In genomic region chr3:155286745-155287144, GRCh38 we compare ENCODE assay signal across 31 cellular contexts. TPM values are rescaled to one million over a fixed set of nuclear protein-coding genes. Genes with fewer than 3 reads are reported as not detected.
"Had no signal": no experiment of that assay in that cellular context is flagged by ENCODE, and none has a peak within 500 bp of the region (broad histone marks: within the 10 kb centered on the region; RNA-seq: fewer than 3 reads in every experiment).

No MANE protein-coding gene starts in this region.

- H3K27ac ChIP-seq: ascending aorta, hepatocyte, left lung, right atrium auricular region, thyroid gland, upper lobe of right lung, VCaP had no signal

- ATAC-seq: activated CD4-positive, CD25-positive, alpha-beta regulatory T cell treated with anti-CD3 and anti-CD28 coated beads, Interleukin-2, amount 50 U/mL, for 24 hours; activated CD8-positive, alpha-beta memory T cell treated with anti-CD3 and anti-CD28 coated beads, Interleukin-2, amount 10 ng/mL, durations not matched to agents 7 days and 5 days; activated CD8-positive, alpha-beta T cell treated with anti-CD3 and anti-CD28 coated beads for 36 hours; activated naive CD8-positive, alpha-beta T cell treated with anti-CD3 and anti-CD28 coated beads, Interleukin-2, amount 50 U/mL, for 24 hours; left lung; naive thymus-derived CD8-positive, alpha-beta T cell; upper lobe of right lung had no signal

- H3K9me3 ChIP-seq: ascending aorta, left lung, right atrium auricular region, thyroid gland, upper lobe of right lung had no signal

- DNase-seq: activated CD4-positive, alpha-beta T cell treated with anti-CD3 and anti-CD28 coated beads, Interleukin-2, amount 10 ng/mL, durations not matched to agents 24 days and 14 days; activated CD8-positive, alpha-beta memory T cell treated with anti-CD3 and anti-CD28 coated beads, Interleukin-2, amount 10 ng/mL, durations not matched to agents 7 days and 5 days; activated CD8-positive, alpha-beta T cell treated with anti-CD3 and anti-CD28 coated beads for 36 hours; activated gamma-delta T cell; activated naive CD4-positive, alpha-beta T cell treated with anti-CD3 and anti-CD28 coated beads, Interleukin-2, amount 50 U/mL, for 16 hours; activated naive CD8-positive, alpha-beta T cell treated with anti-CD3 and anti-CD28 coated beads, Interleukin-2, amount 50 U/mL, for 24 hours; cerebellar nuclear complex; cortex of kidney; foreskin melanocyte; glutamatergic neuron; immature natural killer cell; kidney glomerular epithelial cell; left lung; naive thymus-derived CD8-positive, alpha-beta T cell; stimulated activated CD4-positive, alpha-beta T cell treated with anti-CD3 and anti-CD28 coated beads, Interleukin-1b, Interleukin-23, amount 100 ng/mL, for 48 hours; substantia nigra; thyroid gland; upper lobe of right lung had no signal

- H3K4me2 ChIP-seq: hepatocyte had no signal

- H3K79me2 ChIP-seq: hepatocyte had no signal

- H3K4me3 ChIP-seq: ascending aorta, hepatocyte, left lung, lung, right atrium auricular region, thyroid gland, upper lobe of right lung had no signal

- H2AFZ ChIP-seq: hepatocyte had no signal

- H3K4me1 ChIP-seq: ascending aorta, left lung, right atrium auricular region, upper lobe of right lung had no signal

- H3K36me3 ChIP-seq: ascending aorta, left lung, right atrium auricular region, thyroid gland, upper lobe of right lung had no signal

- H3K27me3 ChIP-seq: ascending aorta, hepatocyte, left lung, right atrium auricular region, thyroid gland, upper lobe of right lung had no signal

RNA-seq across cellular contexts. Expression of gene STRIT1, which starts 6.7 kb away (rescaled TPM):
- total RNA-seq: activated CD4-positive, alpha-beta T cell treated with anti-CD3 and anti-CD28 coated beads, Interleukin-2, amount 10 ng/mL, durations not matched to agents 24 days and 14 days; activated CD8-positive, alpha-beta memory T cell treated with anti-CD3 and anti-CD28 coated beads, Interleukin-2, amount 10 ng/mL, durations not matched to agents 7 days and 5 days; activated CD8-positive, alpha-beta T cell treated with anti-CD3 and anti-CD28 coated beads for 36 hours; activated T-helper 1 cell treated with anti-CD3 and anti-CD28 coated beads, Interleukin-12 subunit alpha, Interleukin-12 subunit beta, Interleukin-2, Interleukin-4 antibody, amounts not matched to agents 30 ng/mL and 10 ng/mL and 1 ng/mL, durations not matched to agents 14 hours and 24 hours and 36 hours; ascending aorta; epithelial cell of proximal tubule; fibroblast of lung; left lung; lung; mesothelial cell of epicardium; naive thymus-derived CD8-positive, alpha-beta T cell; osteocyte; progenitor cell of endocrine pancreas; right atrium auricular region; T-helper 2 cell treated with Interferon-gamma antibody and Interleukin-4, amounts not matched to agents 100 ng/mL and 5 ng/mL, for 36 hours; thyroid gland; upper lobe of right lung had no signal
- polyA plus RNA-seq: fibroblast of lung; immature natural killer cell; lung; naive thymus-derived CD8-positive, alpha-beta T cell had no signal
